1 cellular context compared by ENCODE assay signal in genomic region chr2:96952016-96952750, GRCh38.
TF ChIP-seq lines count a peak whose summit lies in the region.

No MANE protein-coding gene starts in this region.

TF ChIP-seq in K562, 482 proteins besides CTCF, POLR2A, EP300 and RAD21:
- TF ChIP-seq BRD4 (IDR thresholded peaks at IDR 0.05) = no peak
- TF ChIP-seq U2AF1 (optimal IDR thresholded peaks at IDR 0.05; ENCODE audit: low read depth, low read length) = no peak
- TF ChIP-seq CC2D1A (IDR thresholded peaks at IDR 0.05) = no peak
- no peak for TF ChIP-seq ZNF778 (CRISPR knock-in tag; IDR thresholded peaks at IDR 0.05)
- TF ChIP-seq ETV6 (IDR thresholded peaks at IDR 0.05; ENCODE audit: borderline replicate concordance in 1 of 2, low read depth in 2 of 2, low read length in 1 of 2) = no peak
- no peak for TF ChIP-seq ETV6 (CRISPR knock-in tag; IDR thresholded peaks at IDR 0.05; ENCODE audit: borderline replicate concordance)
- no peak for TF ChIP-seq ZBTB17 (CRISPR knock-in tag; IDR thresholded peaks at IDR 0.05)
